ENCODE assay signal across 23 cellular contexts in the genomic region with DNA sequence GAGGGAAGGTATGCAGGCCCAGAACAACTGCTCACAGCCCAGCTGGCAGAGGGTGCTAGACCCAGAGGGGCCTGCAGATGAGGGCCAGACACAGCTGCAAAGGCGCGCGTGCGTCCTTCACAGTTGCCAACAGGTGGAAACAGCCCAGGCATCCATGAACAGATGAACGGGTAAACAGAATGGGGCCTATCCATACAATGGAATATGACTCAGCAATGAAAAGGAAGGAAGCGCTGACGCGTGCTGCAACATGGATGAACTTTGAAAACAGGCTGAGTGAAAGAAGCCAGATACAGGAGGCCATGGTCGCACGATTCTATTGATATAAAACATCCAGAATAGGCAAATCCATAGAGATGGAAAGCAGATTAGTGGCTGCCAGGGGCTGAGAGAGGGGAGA.
DNase-seq lines count a peak whose midpoint lies in the region; ATAC-seq, FAIRE-seq and TF ChIP-seq lines count a peak whose summit lies in the region.
"Had no signal": no experiment of that assay in that cellular context is flagged by ENCODE, and none has a peak within 500 bp of the region (broad histone marks: within the 10 kb centered on the region; RNA-seq: fewer than 3 reads in every experiment).

No MANE protein-coding gene starts in this region.

- TF ChIP-seq RAD21 in K562 (CRISPR knock-in tag; conservative IDR thresholded peaks at IDR 0.05 in 1 of 2, IDR thresholded peaks at IDR 0.05 in 1 of 2), result no peak

- H3K4me1 Mint-ChIP-seq in type B pancreatic cell (ENCODE audit: unreplicated experiment), result peaks cover 3% of the 10 kb centered on the region

- H3K9me3 ChIP-seq in K562 (replicated peaks; ENCODE audit: control insufficient read depth, insufficient read depth, low read depth, low read length), result no peaks in the 10 kb centered on the region
- H3K9me3 ChIP-seq: BE2C; BLaER1 treated with 17β-estradiol and CSF1 and Interleukin-3, amounts not matched to agents 10 nM and 100 nM had no signal

- no peak for TF ChIP-seq EP300 in K562 (IDR thresholded peaks at IDR 0.05; ENCODE audit: low read length)

- no peak overlapping the region for H3K27ac ChIP-seq in K562 (ENCODE audit: extremely low read depth, low read depth, low read length)
- H3K27ac ChIP-seq: BLaER1 treated with 17β-estradiol and CSF1 and Interleukin-3, amounts not matched to agents 10 nM and 100 nM; GM23248 had no signal

- H3K36me3 ChIP-seq in K562 (ENCODE audit: control insufficient read depth, insufficient read depth, low read length), result no peaks in the 10 kb centered on the region
- H3K36me3 ChIP-seq: BE2C; BLaER1 treated with 17β-estradiol and CSF1 and Interleukin-3, amounts not matched to agents 10 nM and 100 nM had no signal

- in situ Hi-C loops in K562 (cut with MboI), result loop anchor here (10.0 kb wide), 1 partner anchor 706 kb away; no protein-coding TSS in a partner anchor

- H3K27me3 Mint-ChIP-seq in type B pancreatic cell, result no peaks in the 10 kb centered on the region

- no peaks in the 10 kb centered on the region for H3K27me3 ChIP-seq in K562 (ENCODE audit: control insufficient read depth in 2 of 2, insufficient read depth in 2 of 2, low read length in 2 of 2)
- H3K27me3 ChIP-seq: BE2C had no signal

- TF ChIP-seq CTCF in K562 (IDR thresholded peaks at IDR 0.05 in 2 of 3, conservative IDR thresholded peaks at IDR 0.05 in 1 of 3; ENCODE audit: insufficient read depth in 2 of 3, low read depth in 1 of 3, low read length in 3 of 3) (no peak), type B pancreatic cell (conservative IDR thresholded peaks at IDR 0.05) (no peak)

- WGBS in K562 (ENCODE audit: insufficient coverage, low coverage, missing lambda C conversion rate), result 67% methylated on average over 6 of the region's 10 CpGs

- no peak overlapping the region for H3K4me3 Mint-ChIP-seq in type B pancreatic cell
- H3K4me3 Mint-ChIP-seq: CD4-positive, alpha-beta T cell had no signal

- BruUV-seq in K562 (replicated peaks; lab: Mats Ljungman, UMichigan), result no TSS peak

- no peak overlapping the region for H3K4me2 ChIP-seq in K562 (ENCODE audit: insufficient read depth, low read length)
- H3K4me2 ChIP-seq: BLaER1 treated with 17β-estradiol and CSF1 and Interleukin-3, amounts not matched to agents 10 nM and 100 nM had no signal

- H3K9ac ChIP-seq in K562 (ENCODE audit: insufficient read depth in 1 of 2, low read depth in 2 of 2, low read length in 2 of 2), result no peak overlapping the region
- H3K9ac ChIP-seq: BLaER1 treated with 17β-estradiol and CSF1 and Interleukin-3, amounts not matched to agents 10 nM and 100 nM; GM23248 had no signal

- peaks cover 0 to 10% of the 10 kb centered on the region in 2 experiments; a peak in 2 of 5 replicates for H3K4me1 ChIP-seq in K562 (replicated peaks in 1 of 2; ENCODE audit: control insufficient read depth in 2 of 2, insufficient read depth in 2 of 2, low read length in 2 of 2)
- H3K4me1 ChIP-seq: BE2C had no signal

- TF ChIP-seq POLR2A in K562 (conservative IDR thresholded peaks at IDR 0.05), result no peak

- H3K79me2 ChIP-seq in K562 (ENCODE audit: control insufficient read depth, insufficient read depth, low read length), result no peaks in the 10 kb centered on the region

- H3K9me3 Mint-ChIP-seq in type B pancreatic cell, result no peaks in the 10 kb centered on the region
- H3K9me3 Mint-ChIP-seq: CD4-positive, alpha-beta T cell; CD8-positive, alpha-beta memory T cell had no signal

- no peak for ATAC-seq in K562
- no peak for ATAC-seq in GM21737 (IDR thresholded peaks at IDR 0.05; ENCODE audit: unreplicated experiment)

- no peak overlapping the region for H2AFZ ChIP-seq in K562 (ENCODE audit: low read depth, low read length)
- H2AFZ ChIP-seq: GM23248 had no signal

- POLR2A ChIA-PET in K562 (lab: Yijun Ruan, JAX), result no interaction called here

- H3K36me3 Mint-ChIP-seq in type B pancreatic cell, result no peaks in the 10 kb centered on the region
- H3K36me3 Mint-ChIP-seq: CD14-positive monocyte had no signal

- H3K9me1 ChIP-seq in K562 (ENCODE audit: control insufficient read depth, insufficient read depth, low read length), result no peaks in the 10 kb centered on the region

- H4K20me1 ChIP-seq in K562 (replicated peaks; ENCODE audit: control insufficient read depth, insufficient read depth, low read length), result no peaks in the 10 kb centered on the region

- no peak overlapping the region for H3K27ac Mint-ChIP-seq in type B pancreatic cell
- H3K27ac Mint-ChIP-seq: CD4-positive, alpha-beta T cell; CD8-positive, alpha-beta memory T cell had no signal

- no peak for FAIRE-seq in K562 (lab: Jason Lieb, UNC)
- FAIRE-seq: D721Med, GM12891, GM18507, H1 had no signal

- intact Hi-C loops in K562 (cut with micrococcal nuclease), result loop anchor here (5.0 to 10.0 kb wide), 4 partner anchors 69 to 706 kb away; no protein-coding TSS in a partner anchor

- DNase-seq in K562 (ENCODE audit: extremely low read depth in 1 of 4, low spot score in 3 of 4), result no peak
- DNase-seq in dermis microvascular lymphatic vessel endothelial cell (ENCODE audit: low read depth in 2 of 2), result peak; percentile 27 to 77
- DNase-seq in lung microvascular endothelial cell (ENCODE audit: low read depth in 2 of 2), result peak; percentile 77 to 82
- DNase-seq in type B pancreatic cell (ENCODE audit: extremely low spot score, unreplicated experiment), result peak; percentile 29
- no peak for DNase-seq in activated effector memory CD4-positive, alpha-beta T cell treated with anti-CD3 and anti-CD28 coated beads, Interleukin-2, amount 50 U/mL, for 16 hours
- no peak for DNase-seq in stimulated activated CD4-positive, alpha-beta T cell treated with anti-CD3 and anti-CD28 coated beads, Interleukin-1b, Interleukin-23, amount 100 ng/mL, for 48 hours
- no peak for DNase-seq in NCI-H1092 treated with DMSO at 0.1 percent for 48 hours (lab: John Stamatoyannopoulos, UW)
- DNase-seq: BE2C; CD4-positive, alpha-beta T cell; CD8-positive, alpha-beta memory T cell; DMS 273 treated with DMSO at 0.1 percent for 48 hours; DMS79; GF-D8; GM23248; H7; HCEC 1CT had no signal

- H3K4me3 ChIP-seq in K562, result no peak overlapping the region
- H3K4me3 ChIP-seq: BLaER1 treated with 17β-estradiol and CSF1 and Interleukin-3, amounts not matched to agents 10 nM and 100 nM; GM23248 had no signal

- CTCF ChIA-PET in K562 (lab: Yijun Ruan, JAX; ENCODE audit: low intra/inter-chr PET ratio), result no interaction called here

TF ChIP-seq in K562, 482 proteins besides CTCF, POLR2A, EP300 and RAD21:
- no peak for TF ChIP-seq TFAP4 (CRISPR knock-in tag; IDR thresholded peaks at IDR 0.05; ENCODE audit: borderline replicate concordance)
- TF ChIP-seq HEY1 (CRISPR knock-in tag; IDR thresholded peaks at IDR 0.05; ENCODE audit: borderline replicate concordance), result no peak
- TF ChIP-seq NUFIP1 (IDR thresholded peaks at IDR 0.05; ENCODE audit: partially characterized antibody), result no peak
- no peak for TF ChIP-seq KLF13 (tag; IDR thresholded peaks at IDR 0.05; ENCODE audit: borderline replicate concordance, low read depth)
- TF ChIP-seq ZNF146 (CRISPR knock-in tag; IDR thresholded peaks at IDR 0.05; ENCODE audit: unreplicated experiment), result peak; percentile 68
- TF ChIP-seq ILF3 (IDR thresholded peaks at IDR 0.05; ENCODE audit: borderline replicate concordance), result no peak
- no peak for TF ChIP-seq NCOA4 (IDR thresholded peaks at IDR 0.05; ENCODE audit: partially characterized antibody)
- no peak for TF ChIP-seq ZFP1 (CRISPR knock-in tag; IDR thresholded peaks at IDR 0.05)

Comparison
In these comparisons a context has a peak if more than half of its experiments do, and no peak if none do; other contexts are left out.
1. DNase-seq: peak in dermis microvascular lymphatic vessel endothelial cell (2 of 2), lung microvascular endothelial cell (2 of 2) and type B pancreatic cell (single experiment); none in K562 (0 of 4), activated effector memory CD4-positive, alpha-beta T cell treated with anti-CD3 and anti-CD28 coated beads, Interleukin-2, amount 50 U/mL, for 16 hours (single experiment), stimulated activated CD4-positive, alpha-beta T cell treated with anti-CD3 and anti-CD28 coated beads, Interleukin-1b, Interleukin-23, amount 100 ng/mL, for 48 hours (single experiment) and NCI-H1092 treated with DMSO at 0.1 percent for 48 hours (single experiment).